In the genomic region with DNA sequence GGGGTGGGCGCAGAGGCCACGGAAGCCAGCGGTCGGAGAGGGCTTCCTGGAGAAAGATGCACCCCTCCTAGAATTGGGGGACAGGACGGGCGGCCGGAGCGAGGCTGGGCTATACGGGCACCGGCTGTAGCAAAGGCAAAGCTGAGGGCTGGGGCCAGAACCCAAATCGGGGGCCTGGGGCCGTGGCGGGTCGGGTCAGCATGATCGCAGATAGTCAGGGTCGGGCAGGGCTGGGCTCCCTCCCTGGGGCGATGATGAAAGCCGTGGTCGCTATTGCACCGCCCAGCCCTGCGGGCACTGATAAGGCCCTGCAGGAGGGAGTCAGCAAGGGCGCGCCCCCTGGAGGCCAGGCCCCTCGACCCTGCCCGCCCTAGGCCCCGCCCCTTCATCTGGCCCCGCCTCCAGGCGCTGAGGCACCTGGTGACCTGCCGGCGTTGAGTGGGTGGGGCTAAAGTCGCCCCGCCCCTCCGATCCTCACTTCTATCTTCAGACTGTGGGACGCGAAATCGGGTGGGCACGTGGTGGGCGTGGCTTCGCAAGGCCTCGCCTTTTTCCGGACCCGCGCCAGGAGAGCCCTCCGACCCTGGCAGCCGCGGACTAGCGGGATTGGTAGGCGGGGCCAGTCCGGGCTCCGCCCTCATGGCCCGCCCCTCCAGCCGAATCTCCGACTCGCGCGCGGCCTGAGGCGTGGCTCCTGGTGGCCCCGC, we compare ENCODE assay signal across 2 cellular contexts.
TF ChIP-seq lines count a peak whose summit lies in the region.

No MANE protein-coding gene starts in this region.

TF ChIP-seq in A549, 52 proteins besides CTCF, POLR2A, EP300 and RAD21:
- TF ChIP-seq MAX (IDR thresholded peaks at IDR 0.05) (peak; percentile 57; the same call in 1 of the 2 replicates), RNF2 (IDR thresholded peaks at IDR 0.05; ENCODE audit: borderline replicate concordance, low read depth) (no peak), USF2 (IDR thresholded peaks at IDR 0.05) (peak; percentile 87), HDAC2 (IDR thresholded peaks at IDR 0.05) (no peak), MYC (IDR thresholded peaks at IDR 0.05; ENCODE audit: borderline replicate concordance, low read length) (peak; percentile 45; the same call in 1 of the 2 replicates), MAZ (IDR thresholded peaks at IDR 0.05; ENCODE audit: borderline replicate concordance, low read depth, low read length) (0 out of 2 replicates have a peak, but pooled peaks have one; percentile 12), PHF8 (IDR thresholded peaks at IDR 0.05; ENCODE audit: borderline replicate concordance, low read depth) (peak; percentile 38; the same call in 1 of the 2 replicates)

TF ChIP-seq in GM12878, 131 proteins besides CTCF, POLR2A, EP300 and RAD21 (continues in another document):
- TF ChIP-seq ZNF207 (IDR thresholded peaks at IDR 0.05; ENCODE audit: borderline replicate concordance) (no peak), BHLHE40 (IDR thresholded peaks at IDR 0.05; ENCODE audit: borderline replicate concordance in 1 of 2, low read depth in 2 of 2, low read length in 1 of 2) (peak; percentile 94 to 96), ESRRA (IDR thresholded peaks at IDR 0.05; ENCODE audit: low read length) (no peak), MTA2 (IDR thresholded peaks at IDR 0.05; ENCODE audit: low read depth) (no peak; the same call in 1 of the 2 replicates), FOXK2 (IDR thresholded peaks at IDR 0.05) (no peak), KLF5 (IDR thresholded peaks at IDR 0.05; ENCODE audit: partially characterized antibody) (no peak), SMARCA5 (IDR thresholded peaks at IDR 0.05) (peak; percentile 84), SIN3A (IDR thresholded peaks at IDR 0.05; ENCODE audit: low read depth, low read length) (peak; percentile 39; the same call in 1 of the 2 replicates), SIX5 (IDR thresholded peaks at IDR 0.05; ENCODE audit: low read depth, low read length, severe bottlenecking) (no peak), BACH1 (IDR thresholded peaks at IDR 0.05; ENCODE audit: borderline replicate concordance) (peak; percentile 49; the same call in 1 of the 2 replicates), CBX5 (IDR thresholded peaks at IDR 0.05; ENCODE audit: low read depth) (no peak), YBX1 (IDR thresholded peaks at IDR 0.05) (no peak), ASH2L (IDR thresholded peaks at IDR 0.05; ENCODE audit: borderline replicate concordance, low read depth) (no peak), NR2C2 (IDR thresholded peaks at IDR 0.05; ENCODE audit: borderline replicate concordance, control insufficient read depth, insufficient read length, low read depth) (no peak), MTA3 (IDR thresholded peaks at IDR 0.05; ENCODE audit: borderline replicate concordance, low read length) (no peak), ZBTB33 (IDR thresholded peaks at IDR 0.05) (no peak), HDGF (IDR thresholded peaks at IDR 0.05) (peak; percentile 94), NFYA (IDR thresholded peaks at IDR 0.05; ENCODE audit: borderline replicate concordance, low read depth, low read length) (no peak), MYC (IDR thresholded peaks at IDR 0.05; ENCODE audit: insufficient read depth, insufficient read length, insufficient replicate concordance, low read length, severe bottlenecking) (no peak), TARDBP (IDR thresholded peaks at IDR 0.05; ENCODE audit: borderline replicate concordance) (no peak), IRF3 (IDR thresholded peaks at IDR 0.05) (no peak), ZNF217 (IDR thresholded peaks at IDR 0.05) (no peak), SKIL (IDR thresholded peaks at IDR 0.05; ENCODE audit: low read depth, poor library complexity, severe bottlenecking) (no peak), STAT3 (IDR thresholded peaks at IDR 0.05; ENCODE audit: low read depth, low read length) (no peak), NRF1 (conservative IDR thresholded peaks at IDR 0.05; ENCODE audit: low read depth, low read length) (no peak), WRNIP1 (IDR thresholded peaks at IDR 0.05; ENCODE audit: borderline replicate concordance, low read depth, low read length) (no peak), PAX8 (IDR thresholded peaks at IDR 0.05) (no peak), CHD1 (IDR thresholded peaks at IDR 0.05; ENCODE audit: low read depth, low read length) (no peak), ZNF384 (IDR thresholded peaks at IDR 0.05; ENCODE audit: borderline replicate concordance, low read depth, low read length) (no peak), ELK1 (IDR thresholded peaks at IDR 0.05; ENCODE audit: low read depth, low read length) (peak; percentile 27; the same call in 1 of the 2 replicates), USF2 (IDR thresholded peaks at IDR 0.05; ENCODE audit: borderline replicate concordance, low read depth, low read length) (peak; percentile 77), SUZ12 (IDR thresholded peaks at IDR 0.05; ENCODE audit: unreplicated experiment) (no peak), PML (IDR thresholded peaks at IDR 0.05; ENCODE audit: low read length) (no peak), SMAD1 (IDR thresholded peaks at IDR 0.05; ENCODE audit: low read depth, partially characterized antibody) (no peak), NR2C1 (IDR thresholded peaks at IDR 0.05) (no peak), RCOR1 (conservative IDR thresholded peaks at IDR 0.05; ENCODE audit: low read depth, low read length) (no peak), HDAC6 (IDR thresholded peaks at IDR 0.05; ENCODE audit: unreplicated experiment) (no peak), MLLT1 (IDR thresholded peaks at IDR 0.05) (0 out of 2 replicates have a peak, but pooled peaks have one; percentile 65), JUNB (IDR thresholded peaks at IDR 0.05) (no peak), CBFB (IDR thresholded peaks at IDR 0.05; ENCODE audit: low read depth) (0 out of 2 replicates have a peak, but pooled peaks have one; percentile 12), ZBED1 (IDR thresholded peaks at IDR 0.05; ENCODE audit: borderline replicate concordance) (no peak), BCL11A (IDR thresholded peaks at IDR 0.05; ENCODE audit: low read depth, low read length) (no peak), CEBPB (IDR thresholded peaks at IDR 0.05; ENCODE audit: borderline replicate concordance in 1 of 2, low read depth in 2 of 2, low read length in 2 of 2) (no peak), SRF (IDR thresholded peaks at IDR 0.05; ENCODE audit: low read depth in 2 of 2, low read length in 2 of 2) (no peak)
- TF ChIP-seq, protein P1, sequence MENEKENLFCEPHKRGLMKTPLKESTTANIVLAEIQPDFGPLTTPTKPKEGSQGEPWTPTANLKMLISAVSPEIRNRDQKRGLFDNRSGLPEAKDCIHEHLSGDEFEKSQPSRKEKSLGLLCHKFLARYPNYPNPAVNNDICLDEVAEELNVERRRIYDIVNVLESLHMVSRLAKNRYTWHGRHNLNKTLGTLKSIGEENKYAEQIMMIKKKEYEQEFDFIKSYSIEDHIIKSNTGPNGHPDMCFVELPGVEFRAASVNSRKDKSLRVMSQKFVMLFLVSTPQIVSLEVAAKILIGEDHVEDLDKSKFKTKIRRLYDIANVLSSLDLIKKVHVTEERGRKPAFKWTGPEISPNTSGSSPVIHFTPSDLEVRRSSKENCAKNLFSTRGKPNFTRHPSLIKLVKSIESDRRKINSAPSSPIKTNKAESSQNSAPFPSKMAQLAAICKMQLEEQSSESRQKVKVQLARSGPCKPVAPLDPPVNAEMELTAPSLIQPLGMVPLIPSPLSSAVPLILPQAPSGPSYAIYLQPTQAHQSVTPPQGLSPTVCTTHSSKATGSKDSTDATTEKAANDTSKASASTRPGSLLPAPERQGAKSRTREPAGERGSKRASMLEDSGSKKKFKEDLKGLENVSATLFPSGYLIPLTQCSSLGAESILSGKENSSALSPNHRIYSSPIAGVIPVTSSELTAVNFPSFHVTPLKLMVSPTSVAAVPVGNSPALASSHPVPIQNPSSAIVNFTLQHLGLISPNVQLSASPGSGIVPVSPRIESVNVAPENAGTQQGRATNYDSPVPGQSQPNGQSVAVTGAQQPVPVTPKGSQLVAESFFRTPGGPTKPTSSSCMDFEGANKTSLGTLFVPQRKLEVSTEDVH (IDR thresholded peaks at IDR 0.05; ENCODE audit: low read depth, partially characterized antibody): no peak
- TF ChIP-seq, protein P2, sequence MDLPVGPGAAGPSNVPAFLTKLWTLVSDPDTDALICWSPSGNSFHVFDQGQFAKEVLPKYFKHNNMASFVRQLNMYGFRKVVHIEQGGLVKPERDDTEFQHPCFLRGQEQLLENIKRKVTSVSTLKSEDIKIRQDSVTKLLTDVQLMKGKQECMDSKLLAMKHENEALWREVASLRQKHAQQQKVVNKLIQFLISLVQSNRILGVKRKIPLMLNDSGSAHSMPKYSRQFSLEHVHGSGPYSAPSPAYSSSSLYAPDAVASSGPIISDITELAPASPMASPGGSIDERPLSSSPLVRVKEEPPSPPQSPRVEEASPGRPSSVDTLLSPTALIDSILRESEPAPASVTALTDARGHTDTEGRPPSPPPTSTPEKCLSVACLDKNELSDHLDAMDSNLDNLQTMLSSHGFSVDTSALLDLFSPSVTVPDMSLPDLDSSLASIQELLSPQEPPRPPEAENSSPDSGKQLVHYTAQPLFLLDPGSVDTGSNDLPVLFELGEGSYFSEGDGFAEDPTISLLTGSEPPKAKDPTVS (IDR thresholded peaks at IDR 0.05; ENCODE audit: low read depth, low read length): no peak
